ENCODE assay signal across 8 cellular contexts in the genomic region with DNA sequence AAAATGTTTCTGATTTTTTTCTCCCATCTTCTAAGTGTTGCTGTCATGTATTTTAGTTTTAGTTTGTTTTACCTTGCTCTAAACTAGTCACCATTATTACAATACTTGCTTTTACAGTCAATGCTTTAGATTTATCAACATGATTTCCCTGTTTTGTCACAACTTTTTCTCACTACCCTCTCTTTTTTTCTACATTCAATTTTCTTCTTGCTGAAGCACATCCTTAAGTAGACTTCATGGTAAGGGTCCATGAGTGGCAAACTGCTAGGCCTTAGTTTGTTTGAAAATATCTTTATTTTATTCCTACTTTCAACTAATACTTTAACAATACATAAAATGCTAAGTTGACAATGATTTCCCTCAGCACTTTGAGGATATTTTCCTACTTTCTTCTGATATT.
"Had no signal": no experiment of that assay in that cellular context is flagged by ENCODE, and none has a peak within 500 bp of the region (broad histone marks: within the 10 kb centered on the region; RNA-seq: fewer than 3 reads in every experiment).

No MANE protein-coding gene starts in this region.

- H3K4me1 ChIP-seq: HAP-1 had no signal

- H3K4me2 ChIP-seq: KMS-11 had no signal

- DNase-seq: GM23248, GOT3, H7, HFFc6, IMR-90, KBM-7 had no signal

- H3K4me3 ChIP-seq: GM23248, HAP-1 had no signal

- H3K9me3 ChIP-seq: HAP-1 had no signal

- H3K27ac ChIP-seq: GM23248, KMS-11 had no signal

- H3K36me3 ChIP-seq: HAP-1 had no signal

- H3K9ac ChIP-seq: GM23248, KMS-11 had no signal

- H3K4me3 Mint-ChIP-seq: HFFc6 had no signal

- H2AFZ ChIP-seq: GM23248 had no signal

- H3K27ac Mint-ChIP-seq: HFFc6 had no signal
